Comparison of ENCODE assay signal across 1 cellular context in genomic region chr1:180548686-180549326, GRCh38.
TF ChIP-seq lines count a peak whose summit lies in the region.

No MANE protein-coding gene starts in this region.

TF ChIP-seq in GM23338, 12 proteins besides CTCF, POLR2A, EP300 and RAD21 (continued from another document):
- TF ChIP-seq ZNF331 (CRISPR knock-in tag; IDR thresholded peaks at IDR 0.05; ENCODE audit: low read depth): no peak
- no peak for TF ChIP-seq REST (IDR thresholded peaks at IDR 0.05; ENCODE audit: unreplicated experiment)
- no peak for TF ChIP-seq EZH2phosphoT487 (IDR thresholded peaks at IDR 0.05; ENCODE audit: unreplicated experiment)
- no peak for TF ChIP-seq STAT1 (IDR thresholded peaks at IDR 0.05; ENCODE audit: unreplicated experiment)
- no peak for TF ChIP-seq ZNF114 (CRISPR knock-in tag; IDR thresholded peaks at IDR 0.05)
- no peak for TF ChIP-seq JUNB (IDR thresholded peaks at IDR 0.05; ENCODE audit: unreplicated experiment)
- no peak for TF ChIP-seq POLR2AphosphoS5 (IDR thresholded peaks at IDR 0.05; ENCODE audit: low read depth)
